1 cellular context compared by ENCODE assay signal in the genomic region with DNA sequence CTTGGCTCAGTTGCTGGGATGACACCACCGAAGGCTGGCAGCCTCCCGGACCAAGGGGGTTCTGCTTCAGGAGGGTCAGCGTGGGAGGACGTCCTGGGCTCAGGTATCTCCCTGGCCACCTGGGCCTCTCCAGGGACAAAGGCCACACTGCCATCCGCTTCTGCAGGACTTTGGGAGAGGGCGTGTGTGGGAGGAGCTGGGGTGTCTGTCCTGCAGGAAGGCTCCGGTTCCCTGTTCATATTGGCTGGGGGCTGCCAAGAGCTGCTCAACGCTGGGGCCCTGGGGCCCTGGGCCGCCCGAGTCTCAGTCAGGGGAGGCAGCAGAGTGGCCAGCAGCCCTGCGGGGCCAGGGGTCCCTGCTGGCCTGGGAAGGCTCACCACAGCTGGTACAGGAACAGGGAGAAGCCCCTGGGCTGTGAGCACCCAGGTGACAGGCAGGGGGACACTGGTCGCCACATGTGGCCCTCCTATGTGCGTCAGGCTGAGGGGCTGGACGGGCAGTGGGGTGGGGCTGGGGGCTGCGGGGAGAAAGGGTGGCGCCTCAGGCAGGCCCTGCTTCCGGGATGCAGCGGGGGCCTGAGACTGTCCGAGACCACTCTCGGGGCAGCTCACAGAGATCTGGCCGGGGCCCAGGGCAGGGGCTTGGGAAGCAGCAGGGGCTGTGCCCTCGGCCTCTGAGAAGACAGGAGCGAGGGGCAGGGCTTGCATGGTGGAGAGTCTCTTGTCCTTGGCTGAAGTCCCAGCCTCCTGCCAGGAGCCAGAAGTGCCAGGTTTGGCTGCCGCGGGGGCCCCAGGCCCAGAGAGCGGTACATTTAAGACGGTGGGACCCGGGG.
TF ChIP-seq lines count a peak whose summit lies in the region.

No MANE protein-coding gene starts in this region.

TF ChIP-seq in HepG2, 621 proteins besides CTCF, POLR2A, EP300 and RAD21:
- TF ChIP-seq ZBTB38 (CRISPR knock-in tag; IDR thresholded peaks at IDR 0.05) (no peak), ZNF160 (CRISPR knock-in tag; IDR thresholded peaks at IDR 0.05) (no peak), SALL2 (CRISPR knock-in tag; IDR thresholded peaks at IDR 0.05) (no peak), FOXK2 (IDR thresholded peaks at IDR 0.05) (no peak), MLLT10 (CRISPR knock-in tag; IDR thresholded peaks at IDR 0.05) (no peak), ARHGAP35 (CRISPR knock-in tag; IDR thresholded peaks at IDR 0.05; ENCODE audit: borderline replicate concordance) (no peak), ZFX (CRISPR knock-in tag; IDR thresholded peaks at IDR 0.05; ENCODE audit: low read depth) (0 out of 2 replicates have a peak, but pooled peaks have one; percentile 10), ZNF230 (CRISPR knock-in tag; IDR thresholded peaks at IDR 0.05) (no peak), ZNF124 (CRISPR knock-in tag; IDR thresholded peaks at IDR 0.05) (no peak), ZNF101 (CRISPR knock-in tag; IDR thresholded peaks at IDR 0.05; ENCODE audit: borderline replicate concordance, low read depth) (no peak), MAF1 (CRISPR knock-in tag; IDR thresholded peaks at IDR 0.05; ENCODE audit: borderline replicate concordance) (no peak), AGO2 (optimal IDR thresholded peaks at IDR 0.05; ENCODE audit: low read depth, low read length) (peak; percentile 36)
- TF ChIP-seq, protein P1, sequence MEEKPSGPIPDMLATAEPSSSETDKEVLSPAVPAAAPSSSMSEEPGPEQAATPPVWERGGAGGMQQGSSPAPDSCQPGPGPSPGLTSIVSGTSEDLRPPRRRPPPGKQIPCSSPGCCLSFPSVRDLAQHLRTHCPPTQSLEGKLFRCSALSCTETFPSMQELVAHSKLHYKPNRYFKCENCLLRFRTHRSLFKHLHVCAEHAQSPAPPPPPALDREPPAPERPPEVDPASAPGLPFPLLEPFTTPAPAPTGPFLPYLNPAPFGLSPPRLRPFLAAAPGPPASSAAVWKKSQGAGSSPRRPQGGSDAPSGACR (CRISPR knock-in tag; IDR thresholded peaks at IDR 0.05), result no peak
- TF ChIP-seq, protein P2, sequence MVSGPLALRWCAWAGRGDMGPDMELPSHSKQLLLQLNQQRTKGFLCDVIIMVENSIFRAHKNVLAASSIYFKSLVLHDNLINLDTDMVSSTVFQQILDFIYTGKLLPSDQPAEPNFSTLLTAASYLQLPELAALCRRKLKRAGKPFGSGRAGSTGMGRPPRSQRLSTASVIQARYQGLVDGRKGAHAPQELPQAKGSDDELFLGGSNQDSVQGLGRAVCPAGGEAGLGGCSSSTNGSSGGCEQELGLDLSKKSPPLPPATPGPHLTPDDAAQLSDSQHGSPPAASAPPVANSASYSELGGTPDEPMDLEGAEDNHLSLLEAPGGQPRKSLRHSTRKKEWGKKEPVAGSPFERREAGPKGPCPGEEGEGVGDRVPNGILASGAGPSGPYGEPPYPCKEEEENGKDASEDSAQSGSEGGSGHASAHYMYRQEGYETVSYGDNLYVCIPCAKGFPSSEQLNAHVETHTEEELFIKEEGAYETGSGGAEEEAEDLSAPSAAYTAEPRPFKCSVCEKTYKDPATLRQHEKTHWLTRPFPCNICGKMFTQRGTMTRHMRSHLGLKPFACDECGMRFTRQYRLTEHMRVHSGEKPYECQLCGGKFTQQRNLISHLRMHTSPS (CRISPR knock-in tag; IDR thresholded peaks at IDR 0.05; ENCODE audit: low read depth), result no peak
